11 cellular contexts compared by ENCODE assay signal in genomic region chr7:262631-263311, GRCh38. TPM values are rescaled to one million over a fixed set of nuclear protein-coding genes. Genes with fewer than 3 reads are reported as not detected.
DNase-seq lines count a peak whose midpoint lies in the region; ATAC-seq, FAIRE-seq and TF ChIP-seq lines count a peak whose summit lies in the region.
"Not testable (repeated sequence)": the region's sequence is repeated elsewhere in the genome, so short reads cannot be mapped to it uniquely, and the experiment has no call there.
"Had no signal": no experiment of that assay in that cellular context is flagged by ENCODE, and none has a peak within 500 bp of the region (broad histone marks: within the 10 kb centered on the region; RNA-seq: fewer than 3 reads in every experiment).

No MANE protein-coding gene starts in this region.

- POLR2A ChIA-PET in endothelial cell of umbilical vein (lab: Charles Lee): not testable (repeated sequence)

- H3K27me3 Mint-ChIP-seq in activated CD4-positive, alpha-beta T cell treated with anti-CD3 and anti-CD28 coated beads, Interleukin-2, amount 10 ng/mL, durations not matched to agents 24 days and 14 days: not testable (repeated sequence)

- DNase-seq in NAMALWA (ENCODE audit: low spot score): peak; percentile 75
- peak; percentile 88 for DNase-seq in activated CD4-positive, alpha-beta T cell treated with anti-CD3 and anti-CD28 coated beads, Interleukin-2, amount 10 ng/mL, durations not matched to agents 24 days and 14 days
- peak; percentile 39 for DNase-seq in activated gamma-delta T cell (lab: John Stamatoyannopoulos, UW)
- DNase-seq in endothelial cell of umbilical vein (ENCODE audit: low read depth, low spot score): peak; percentile 15
- DNase-seq in right lobe of liver: peak in 2 of 3 donors; percentile 42 to 48
- peak; percentile 74 to 83 for DNase-seq in stimulated activated CD4-positive, alpha-beta T cell treated with anti-CD3 and anti-CD28 coated beads, Interleukin-15, amount 100 ng/mL, for 48 hours (ENCODE audit: low read depth in 2 of 2)
- DNase-seq in thoracic aorta (ENCODE audit: low spot score): not testable (repeated sequence)

- not testable (repeated sequence) for H3K27me3 ChIP-seq in DOHH2 (ENCODE audit: control insufficient read depth, low read length); endothelial cell of umbilical vein (ENCODE audit: control insufficient read depth in 2 of 2, insufficient read depth in 2 of 2, low read length in 2 of 2); right lobe of liver; thoracic aorta (replicated peaks; ENCODE audit: insufficient read depth)

- not testable (repeated sequence) for H3K36me3 ChIP-seq in DOHH2 (ENCODE audit: control insufficient read depth, low read length); endothelial cell of umbilical vein (ENCODE audit: control insufficient read depth in 2 of 2, extremely low read depth in 1 of 2, insufficient read depth in 2 of 2, low read length in 2 of 2)
- H3K36me3 ChIP-seq in right lobe of liver (peaks cover 0 to 26% (median 20%) of the 10 kb centered on the region in 4 donors), thoracic aorta (peaks cover 32% of the 10 kb centered on the region)

- H3K9me3 ChIP-seq in DOHH2 (ENCODE audit: control insufficient read depth, insufficient read depth, low read length): peaks cover 87% of the 10 kb centered on the region
- H3K9me3 ChIP-seq in endothelial cell of umbilical vein (replicated peaks; ENCODE audit: control insufficient read depth, insufficient read depth, low read length); right lobe of liver; thoracic aorta: not testable (repeated sequence)

- H3K9me3 Mint-ChIP-seq in activated CD4-positive, alpha-beta T cell treated with anti-CD3 and anti-CD28 coated beads, Interleukin-2, amount 10 ng/mL, durations not matched to agents 24 days and 14 days: not testable (repeated sequence)

- H3K9ac ChIP-seq in endothelial cell of umbilical vein (replicated peaks; ENCODE audit: extremely low read depth, insufficient read depth, low read length): not testable (repeated sequence)

- not testable (repeated sequence) for H2AFZ ChIP-seq in endothelial cell of umbilical vein (ENCODE audit: low read depth, low read length)

- WGBS in right lobe of liver (ENCODE audit: insufficient coverage, low coverage, low lambda C conversion rate, missing lambda C conversion rate): 77% methylated on average over 18 of the region's 31 CpGs

- TF ChIP-seq POLR2A in endothelial cell of umbilical vein (IDR thresholded peaks at IDR 0.05; ENCODE audit: low read depth, low read length); right lobe of liver (IDR thresholded peaks at IDR 0.05): not testable (repeated sequence)

- H3K9me1 ChIP-seq in endothelial cell of umbilical vein (replicated peaks; ENCODE audit: control insufficient read depth, extremely low read depth, insufficient read depth, low read length): not testable (repeated sequence)

- H3F3A ChIP-seq in DOHH2 (ENCODE audit: control insufficient read depth, insufficient read depth): peaks cover 17% of the 10 kb centered on the region

- ATAC-seq in right lobe of liver; thoracic aorta (ENCODE audit: insufficient number of reproducible peaks, low FRiP score, low read depth): not testable (repeated sequence)

- not testable (repeated sequence) for H3K4me2 ChIP-seq in DOHH2 (ENCODE audit: low read length); endothelial cell of umbilical vein (ENCODE audit: insufficient read depth, low read length)

- BruUV-seq in endothelial cell of umbilical vein (replicated peaks; lab: Mats Ljungman, UMichigan): not testable (repeated sequence)

- not testable (repeated sequence) for H3K36me3 Mint-ChIP-seq in activated CD4-positive, alpha-beta T cell treated with anti-CD3 and anti-CD28 coated beads, Interleukin-2, amount 10 ng/mL, durations not matched to agents 24 days and 14 days (ENCODE audit: low read depth)

- TF ChIP-seq CTCF in DOHH2 (IDR thresholded peaks at IDR 0.05; ENCODE audit: low read depth, low read length, poor library complexity, severe bottlenecking) (peak; percentile 68), right lobe of liver (IDR thresholded peaks at IDR 0.05) (peak in 2 of 4 donors; percentile 9 to 22), thoracic aorta (IDR thresholded peaks at IDR 0.05) (peak; percentile 38)
- not testable (repeated sequence) for TF ChIP-seq CTCF in endothelial cell of umbilical vein (IDR thresholded peaks at IDR 0.05; ENCODE audit: extremely low read depth in 1 of 2, insufficient read depth in 1 of 2, low read depth in 1 of 2, low read length in 2 of 2)

- H3K27ac ChIP-seq in DOHH2 (ENCODE audit: low read depth, low read length); endothelial cell of umbilical vein (ENCODE audit: insufficient read depth, low read depth, low read length); right lobe of liver; thoracic aorta: not testable (repeated sequence)

- H3K4me3 Mint-ChIP-seq in activated CD4-positive, alpha-beta T cell treated with anti-CD3 and anti-CD28 coated beads, Interleukin-2, amount 10 ng/mL, durations not matched to agents 24 days and 14 days: peak overlapping the region; percentile 26

- H3K4me1 ChIP-seq in DOHH2 (ENCODE audit: control insufficient read depth, low read length); endothelial cell of umbilical vein (ENCODE audit: control insufficient read depth, extremely low read depth, insufficient read depth, low read length); right lobe of liver; thoracic aorta (ENCODE audit: control insufficient read depth in 1 of 2, low read depth in 2 of 2): not testable (repeated sequence)

- H3K27ac Mint-ChIP-seq in activated CD4-positive, alpha-beta T cell treated with anti-CD3 and anti-CD28 coated beads, Interleukin-2, amount 10 ng/mL, durations not matched to agents 24 days and 14 days: not testable (repeated sequence)

- CTCF ChIA-PET in endothelial cell of umbilical vein (lab: Charles Lee): not testable (repeated sequence)

- peak overlapping the region; percentile 19 for H3K4me3 ChIP-seq in DOHH2 (ENCODE audit: low read length)
- H3K4me3 ChIP-seq in endothelial cell of umbilical vein (replicated peaks in 1 of 3; ENCODE audit: insufficient read depth in 1 of 3, low read depth in 1 of 3, low read length in 3 of 3); right lobe of liver; thoracic aorta: not testable (repeated sequence)

- dilution Hi-C loops in endothelial cell of umbilical vein (cut with MboI; ENCODE audit: extremely low pct_ligation_motif_present, low sequenced_read_pairs): not testable (repeated sequence)

- H4K20me1 ChIP-seq in DOHH2 (ENCODE audit: control insufficient read depth, insufficient read depth, low read depth, low read length); endothelial cell of umbilical vein (replicated peaks; ENCODE audit: control insufficient read depth, extremely low read depth, insufficient read depth, low read length): not testable (repeated sequence)

- FAIRE-seq in endothelial cell of umbilical vein (lab: Jason Lieb, UNC): not testable (repeated sequence)

- not testable (repeated sequence) for H3K79me2 ChIP-seq in DOHH2 (ENCODE audit: control insufficient read depth, low read length); endothelial cell of umbilical vein (ENCODE audit: control insufficient read depth, insufficient read depth, low read length)

- not testable (repeated sequence) for H3K4me1 Mint-ChIP-seq in activated CD4-positive, alpha-beta T cell treated with anti-CD3 and anti-CD28 coated beads, Interleukin-2, amount 10 ng/mL, durations not matched to agents 24 days and 14 days

- intact Hi-C loops in activated CD4-positive, alpha-beta T cell treated with anti-CD3 and anti-CD28 coated beads, Interleukin-2, amount 10 ng/mL, durations not matched to agents 24 days and 14 days (cut with micrococcal nuclease); endothelial cell of umbilical vein (cut with micrococcal nuclease); right lobe of liver (cut with DNase I): not testable (repeated sequence)

- H3K9me2 ChIP-seq in DOHH2 (replicated peaks; ENCODE audit: control insufficient read depth, low read length): not testable (repeated sequence)

RNA-seq across cellular contexts. Expression of gene FOXL3, which starts 27.2 kb away (rescaled TPM):
- total RNA-seq in activated CD4-positive, alpha-beta T cell treated with anti-CD3 and anti-CD28 coated beads, Interleukin-2, amount 10 ng/mL, durations not matched to agents 24 days and 14 days: not detected in 2 replicates
- total RNA-seq in endothelial cell of umbilical vein: not detected in 2 replicates
- not detected in 2 replicates for polyA plus RNA-seq in endothelial cell of umbilical vein
- polyA plus RNA-seq in endothelial cell of umbilical vein (2011; cell fraction: cytosol; rRNA removed): not detected in 2 replicates
- polyA plus RNA-seq in endothelial cell of umbilical vein (2011; cell fraction: nucleus; rRNA removed): not detected in 2 replicates
- not detected in 2 replicates for polyA plus RNA-seq in endothelial cell of umbilical vein (2012)
- not detected in 2 replicates for polyA minus RNA-seq in endothelial cell of umbilical vein
- not detected for polyA minus RNA-seq in endothelial cell of umbilical vein (2011; cell fraction: cytosol; rRNA and poly(A)+ RNA removed)
- polyA minus RNA-seq in endothelial cell of umbilical vein (2011; cell fraction: nucleus; rRNA and poly(A)+ RNA removed): not detected in 2 replicates
- total RNA-seq in right lobe of liver: not detected
- total RNA-seq in thoracic aorta: not detected
- total RNA-seq: H4, uterus had no signal
- polyA plus RNA-seq: immature natural killer cell had no signal
